1 cellular context compared by ENCODE assay signal in the genomic region with DNA sequence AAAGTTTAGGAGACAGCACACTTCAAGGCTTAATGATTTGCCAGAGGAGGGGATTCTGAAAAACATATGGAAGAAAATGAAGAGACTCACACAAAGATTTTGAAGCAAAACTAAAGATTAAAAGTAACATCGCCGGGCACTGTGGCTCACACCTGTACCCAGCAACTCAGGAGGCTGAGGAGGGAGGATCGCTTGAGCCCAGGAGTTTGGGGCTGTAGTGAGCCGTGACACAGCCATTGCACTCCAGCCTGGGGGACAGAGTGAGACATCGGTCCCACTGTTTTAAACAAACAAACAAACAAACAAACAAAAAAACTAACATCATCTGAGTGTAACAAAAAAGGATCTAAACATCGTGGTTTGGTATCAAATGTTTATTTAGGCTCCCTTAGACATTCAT.
A peak's percentile ranks its signal among the peaks of the same experiment; 100 is the strongest.
TF ChIP-seq lines count a peak whose summit lies in the region.

No MANE protein-coding gene starts in this region.

TF ChIP-seq in HepG2, 621 proteins besides CTCF, POLR2A, EP300 and RAD21:
- TF ChIP-seq POLR2AphosphoS2 (IDR thresholded peaks at IDR 0.05; ENCODE audit: low read depth, low read length): 0 out of 2 replicates have a peak, but pooled peaks have one; percentile 64
- TF ChIP-seq RBFOX2 (IDR thresholded peaks at IDR 0.05; ENCODE audit: low read depth, low read length): peak; percentile 59
- TF ChIP-seq REPIN1 (CRISPR knock-in tag; IDR thresholded peaks at IDR 0.05; ENCODE audit: borderline replicate concordance, low read depth): no peak
- TF ChIP-seq, protein P1, sequence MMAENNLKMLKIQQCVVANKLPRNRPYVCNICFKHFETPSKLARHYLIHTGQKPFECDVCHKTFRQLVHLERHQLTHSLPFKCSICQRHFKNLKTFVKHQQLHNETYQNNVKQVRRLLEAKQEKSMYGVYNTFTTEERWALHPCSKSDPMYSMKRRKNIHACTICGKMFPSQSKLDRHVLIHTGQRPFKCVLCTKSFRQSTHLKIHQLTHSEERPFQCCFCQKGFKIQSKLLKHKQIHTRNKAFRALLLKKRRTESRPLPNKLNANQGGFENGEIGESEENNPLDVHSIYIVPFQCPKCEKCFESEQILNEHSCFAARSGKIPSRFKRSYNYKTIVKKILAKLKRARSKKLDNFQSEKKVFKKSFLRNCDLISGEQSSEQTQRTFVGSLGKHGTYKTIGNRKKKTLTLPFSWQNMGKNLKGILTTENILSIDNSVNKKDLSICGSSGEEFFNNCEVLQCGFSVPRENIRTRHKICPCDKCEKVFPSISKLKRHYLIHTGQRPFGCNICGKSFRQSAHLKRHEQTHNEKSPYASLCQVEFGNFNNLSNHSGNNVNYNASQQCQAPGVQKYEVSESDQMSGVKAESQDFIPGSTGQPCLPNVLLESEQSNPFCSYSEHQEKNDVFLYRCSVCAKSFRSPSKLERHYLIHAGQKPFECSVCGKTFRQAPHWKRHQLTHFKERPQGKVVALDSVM (CRISPR knock-in tag; IDR thresholded peaks at IDR 0.05): peak; percentile 63; the same call in 1 of the 2 replicates
TF ChIP-seq in HepG2: peak in this region for 3.
